2 cellular contexts compared by ENCODE assay signal in genomic region chr7:128359939-128360338, GRCh38.
TF ChIP-seq lines count a peak whose summit lies in the region.

No MANE protein-coding gene starts in this region.

TF ChIP-seq in SK-N-SH, 30 proteins besides CTCF, POLR2A, EP300 and RAD21:
- TF ChIP-seq SIN3A (IDR thresholded peaks at IDR 0.05; ENCODE audit: borderline replicate concordance, low read depth, low read length) (no peak), CHD2 (IDR thresholded peaks at IDR 0.05; ENCODE audit: low read length, partially characterized antibody) (no peak), YY1 (IDR thresholded peaks at IDR 0.05; ENCODE audit: low read depth) (no peak), EZH2phosphoT487 (IDR thresholded peaks at IDR 0.05; ENCODE audit: borderline replicate concordance, low read depth) (no peak), RFX5 (IDR thresholded peaks at IDR 0.05; ENCODE audit: low read length) (no peak), SMC3 (IDR thresholded peaks at IDR 0.05; ENCODE audit: low read depth, low read length) (no peak), GATA2 (CRISPR knock-in tag; IDR thresholded peaks at IDR 0.05) (no peak), TAF1 (IDR thresholded peaks at IDR 0.05; ENCODE audit: borderline replicate concordance, low read depth, low read length) (no peak), POLR2AphosphoS5 (IDR thresholded peaks at IDR 0.05; ENCODE audit: low read depth, low read length) (no peak), TEAD4 (IDR thresholded peaks at IDR 0.05; ENCODE audit: borderline replicate concordance, insufficient read depth) (no peak), REST (IDR thresholded peaks at IDR 0.05; ENCODE audit: low read depth, low read length) (no peak), RXRA (IDR thresholded peaks at IDR 0.05; ENCODE audit: borderline replicate concordance, low read depth) (no peak), USF1 (IDR thresholded peaks at IDR 0.05; ENCODE audit: borderline replicate concordance, low read depth) (no peak), RCOR1 (IDR thresholded peaks at IDR 0.05; ENCODE audit: low read length) (no peak)

TF ChIP-seq in SK-N-SH treated with all-trans-retinoic acid at 6 μM for 48 hours, 23 proteins besides CTCF, POLR2A, EP300 and RAD21:
- TF ChIP-seq ZFP30 (CRISPR knock-in tag; IDR thresholded peaks at IDR 0.05): no peak
- TF ChIP-seq CREB5 (CRISPR knock-in tag; IDR thresholded peaks at IDR 0.05; ENCODE audit: low read depth): no peak
- TF ChIP-seq SNAI2 (CRISPR knock-in tag; IDR thresholded peaks at IDR 0.05): no peak
- TF ChIP-seq OSR1 (CRISPR knock-in tag; IDR thresholded peaks at IDR 0.05): no peak
- no peak for TF ChIP-seq RARB (CRISPR knock-in tag; IDR thresholded peaks at IDR 0.05)
- TF ChIP-seq PPARA (CRISPR knock-in tag; IDR thresholded peaks at IDR 0.05; ENCODE audit: borderline replicate concordance): no peak
- no peak for TF ChIP-seq TOX (CRISPR knock-in tag; IDR thresholded peaks at IDR 0.05; ENCODE audit: borderline replicate concordance)
